Comparison of ENCODE assay signal across 15 cellular contexts in the genomic region with DNA sequence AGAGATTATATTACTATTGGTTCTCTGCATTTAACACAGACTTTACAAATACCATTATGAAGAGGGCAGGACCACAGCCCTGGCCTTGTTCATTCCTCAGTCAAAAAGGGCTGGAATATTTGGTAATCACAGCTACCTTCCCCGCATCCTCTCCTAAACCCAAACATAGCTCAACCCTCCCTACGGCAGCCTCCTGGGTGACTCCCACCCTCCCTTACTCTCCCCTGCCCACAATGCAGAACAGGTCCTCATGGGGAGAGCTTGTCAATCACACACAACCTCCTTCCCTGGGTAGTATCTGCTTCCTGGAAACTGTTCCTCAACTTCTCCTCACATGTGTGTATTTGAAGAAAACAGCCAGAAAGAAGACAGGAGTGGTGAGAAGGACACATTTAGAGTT.
DNase-seq lines count a peak whose midpoint lies in the region; ATAC-seq and TF ChIP-seq lines count a peak whose summit lies in the region.
"Had no signal": no experiment of that assay in that cellular context is flagged by ENCODE, and none has a peak within 500 bp of the region (broad histone marks: within the 10 kb centered on the region; RNA-seq: fewer than 3 reads in every experiment).

No MANE protein-coding gene starts in this region.

- H3K56ac ChIP-seq in H9 (ENCODE audit: insufficient read length, low read depth, low read length), result no peak overlapping the region

- WGBS in H9 (ENCODE audit: extremely low coverage, insufficient read length, low lambda C conversion rate), result no CpG with 5 or more reads among the region's 2 CpGs

- DNase-seq in H9 (peak; percentile 16), ecto neural progenitor cell (ENCODE audit: low spot score) (peak; percentile 42), ureter (ENCODE audit: low spot score) (peak; percentile 1), NK-92 (lab: John Stamatoyannopoulos, UW; ENCODE audit: unreplicated experiment) (no peak), MV-4-11 (lab: John Stamatoyannopoulos, UW) (no peak)
- DNase-seq: DMS79 treated with DMSO at 0.1 percent for 48 hours, NCI-H1417 treated with DMSO at 0.1 percent for 48 hours, NCI-H1930, NCI-H345, NCI-H524 treated with DMSO at 0.1 percent for 48 hours had no signal

- TF ChIP-seq CTCF in H9 (conservative IDR thresholded peaks at IDR 0.05) (no peak), nephron (IDR thresholded peaks at IDR 0.05; ENCODE audit: unreplicated experiment in 3 of 3) (no peak)

- H4K5ac ChIP-seq in H9 (ENCODE audit: insufficient read length, low read depth, low read length), result no peak overlapping the region

- no peaks in the 10 kb centered on the region for H4K20me1 ChIP-seq in H9 (ENCODE audit: control insufficient read depth, insufficient read depth, insufficient read length)

- H3K36me3 Mint-ChIP-seq in H9 (ENCODE audit: insufficient read depth in 1 of 3, low read depth in 3 of 3) (no peaks in the 10 kb centered on the region), nephron (ENCODE audit: low read depth) (no peaks in the 10 kb centered on the region)

- H2BK15ac ChIP-seq in H9 (ENCODE audit: low read depth, low read length), result no peak overlapping the region

- H2BK120ac ChIP-seq in H9 (ENCODE audit: low read depth, low read length, poor library complexity, severe bottlenecking), result no peak overlapping the region

- no peak overlapping the region for H4K8ac ChIP-seq in H9 (replicated peaks; ENCODE audit: insufficient read length, low read depth, low read length)

- H3K27me3 ChIP-seq in H9 (ENCODE audit: insufficient read depth, low read length), result no peaks in the 10 kb centered on the region
- H3K27me3 ChIP-seq: SJSA1 had no signal

- no peak overlapping the region for H2AK5ac ChIP-seq in H9 (ENCODE audit: insufficient read length, low read length)

- H3K9me3 Mint-ChIP-seq in H9 (no peaks in the 10 kb centered on the region), nephron (no peaks in the 10 kb centered on the region)

- no peak overlapping the region for H3K14ac ChIP-seq in H9 (ENCODE audit: insufficient read depth, low read length)

- no peak overlapping the region for H2BK20ac ChIP-seq in H9 (ENCODE audit: low read depth, low read length, poor library complexity, severe bottlenecking)

- no peak overlapping the region for H4K91ac ChIP-seq in H9 (ENCODE audit: insufficient read length, low read depth, low read length)

- no peak overlapping the region; a peak in 1 of 7 replicates for H3K27ac Mint-ChIP-seq in H9
- H3K27ac Mint-ChIP-seq in nephron, result peak overlapping the region; percentile 81 to 93 (median 90)

- H2AFZ ChIP-seq in H9 (ENCODE audit: low read length), result no peak overlapping the region

- H3K4me1 Mint-ChIP-seq in H9 (peaks cover 52 to 61% of the 10 kb centered on the region in 2 experiments), nephron (peaks cover 80% of the 10 kb centered on the region)

- H3K9me3 ChIP-seq in H9 (ENCODE audit: control insufficient read depth, low read depth, low read length), result no peaks in the 10 kb centered on the region
- H3K9me3 ChIP-seq: SJSA1 had no signal

- no peak overlapping the region for H2BK12ac ChIP-seq in H9 (ENCODE audit: insufficient read length, low read depth, low read length)

- no peak overlapping the region for H3K4me2 ChIP-seq in H9 (ENCODE audit: insufficient read depth, insufficient read length, low read length)
- H3K4me2 ChIP-seq: KMS-11 had no signal

- no peak overlapping the region for H3K23ac ChIP-seq in H9 (ENCODE audit: insufficient read length, low read depth, low read length)

- H3K4me1 ChIP-seq in H9 (ENCODE audit: insufficient read depth, low read length), result peaks cover 8% of the 10 kb centered on the region; the same call in 1 of the 2 replicates
- H3K4me1 ChIP-seq: SJSA1 had no signal

- no peak overlapping the region for H3K27ac ChIP-seq in H9 (ENCODE audit: insufficient read length, low read depth, low read length)
- H3K27ac ChIP-seq: C4-2B, KMS-11, SJSA1 had no signal

- H3K4me3 Mint-ChIP-seq in H9 (no peak overlapping the region), nephron (peak overlapping the region in 1 of 3 experiments; percentile 16)

- H2BK5ac ChIP-seq in H9 (ENCODE audit: insufficient read length, low read length), result no peak overlapping the region

- no peaks in the 10 kb centered on the region for H3K79me2 ChIP-seq in H9 (ENCODE audit: insufficient read depth, low read length)

- no peak overlapping the region for H3T11ph ChIP-seq in H9 (ENCODE audit: low read length)

- no peak overlapping the region for H3K4ac ChIP-seq in H9 (ENCODE audit: low read depth, low read length)

- no peak for ATAC-seq in GM21717 (IDR thresholded peaks at IDR 0.05; ENCODE audit: unreplicated experiment)

- no peak overlapping the region for H3K18ac ChIP-seq in H9 (ENCODE audit: insufficient read length, low read depth, low read length)

- H3K79me1 ChIP-seq in H9 (ENCODE audit: insufficient read depth, low read depth, low read length, poor library complexity, severe bottlenecking), result no peaks in the 10 kb centered on the region

- no peaks in the 10 kb centered on the region for H3K23me2 ChIP-seq in H9 (ENCODE audit: insufficient read length, low read depth, low read length, poor library complexity, severe bottlenecking)

- H3K27me3 Mint-ChIP-seq in H9 (ENCODE audit: low read depth), result no peaks in the 10 kb centered on the region
- H3K27me3 Mint-ChIP-seq in nephron (ENCODE audit: low read depth), result peaks cover 4% of the 10 kb centered on the region

- no peak overlapping the region for H3K9ac ChIP-seq in H9 (ENCODE audit: extremely low read depth, insufficient read length, low read length)
- H3K9ac ChIP-seq: KMS-11 had no signal

Comparison
In these comparisons a context has a peak if more than half of its experiments do, and no peak if none do; other contexts are left out.
1. DNase-seq: peak in H9 (single experiment), ecto neural progenitor cell (single experiment) and ureter (single experiment); none in NK-92 (single experiment) and MV-4-11 (single experiment).
2. H3K27ac Mint-ChIP-seq: peak in nephron (3 of 3); none in H9 (0 of 3).